In genomic region chr11:127898422-127899365, GRCh38 we compare ENCODE assay signal across 21 cellular contexts.
DNase-seq lines count a peak whose midpoint lies in the region; ATAC-seq and TF ChIP-seq lines count a peak whose summit lies in the region.
"Had no signal": no experiment of that assay in that cellular context is flagged by ENCODE, and none has a peak within 500 bp of the region (broad histone marks: within the 10 kb centered on the region; RNA-seq: fewer than 3 reads in every experiment).

No MANE protein-coding gene starts in this region.

- CTCF ChIA-PET in PC-3 (lab: Charles Lee) = no interaction called here
- CTCF ChIA-PET in OCI-LY7 (lab: Charles Lee; ENCODE audit: unreplicated experiment) = no interaction called here
- CTCF ChIA-PET in activated CD4-positive, alpha-beta T cell treated with anti-CD3 and anti-CD28 coated beads for 36 hours (lab: Charles Lee) = interaction anchor here (0.6 to 0.8 kb wide), 2 partner anchors 32 to 51 kb away, joined by 3 to 5 read pairs; no protein-coding TSS in a partner anchor

- intact Hi-C loops in PC-3 (cut with micrococcal nuclease) (no loop called here), OCI-LY7 (cut with micrococcal nuclease; ENCODE audit: unreplicated experiment) (no loop called here)
- intact Hi-C loops in activated CD4-positive, alpha-beta T cell treated with anti-CD3 and anti-CD28 coated beads for 36 hours (cut with DNase I, micrococcal nuclease) = no loop called here

- H3K9me2 ChIP-seq in PC-3 (replicated peaks; ENCODE audit: low read length) = no peaks in the 10 kb centered on the region
- no peaks in the 10 kb centered on the region for H3K9me2 ChIP-seq in OCI-LY7 (ENCODE audit: insufficient read depth, low read length)

- H4K20me1 ChIP-seq in PC-3 (ENCODE audit: low read length) (no peaks in the 10 kb centered on the region), OCI-LY7 (ENCODE audit: insufficient read depth, low read length) (no peaks in the 10 kb centered on the region)

- H3K27ac ChIP-seq in PC-3 (ENCODE audit: low read length) (no peak overlapping the region), endodermal cell (ENCODE audit: low read depth, low read length) (no peak overlapping the region), OCI-LY7 (ENCODE audit: low read depth, low read length, poor library complexity, severe bottlenecking) (no peak overlapping the region)
- H3K27ac ChIP-seq: 22Rv1, A549, C4-2B, GM23248, HL-60 had no signal

- H3K4me2 ChIP-seq in PC-3 (ENCODE audit: low read length) (no peak overlapping the region), OCI-LY7 (ENCODE audit: low read length) (no peak overlapping the region)
- H3K4me2 ChIP-seq: A549 had no signal

- H3K9me3 Mint-ChIP-seq in endodermal cell = peaks cover 35% of the 10 kb centered on the region
- H3K9me3 Mint-ChIP-seq in activated CD4-positive, alpha-beta T cell treated with anti-CD3 and anti-CD28 coated beads for 36 hours (ENCODE audit: low read depth) = peaks cover 3% of the 10 kb centered on the region
- H3K9me3 Mint-ChIP-seq: CD4-positive, alpha-beta T cell had no signal

- no peak overlapping the region for H3K27ac Mint-ChIP-seq in endodermal cell
- no peak overlapping the region for H3K27ac Mint-ChIP-seq in activated CD4-positive, alpha-beta T cell treated with anti-CD3 and anti-CD28 coated beads for 36 hours
- H3K27ac Mint-ChIP-seq: CD4-positive, alpha-beta T cell had no signal

- no peak overlapping the region for H2AFZ ChIP-seq in PC-3 (ENCODE audit: low read length)
- no peak overlapping the region for H2AFZ ChIP-seq in OCI-LY7 (ENCODE audit: low read length)
- H2AFZ ChIP-seq: GM23248 had no signal

- H3K79me2 ChIP-seq in PC-3 (ENCODE audit: low read length) (no peaks in the 10 kb centered on the region), OCI-LY7 (ENCODE audit: insufficient read depth, low read depth, low read length) (no peaks in the 10 kb centered on the region)

- no peak for ATAC-seq in PC-3
- no peak for ATAC-seq in activated CD4-positive, alpha-beta T cell treated with anti-CD3 and anti-CD28 coated beads for 36 hours
- ATAC-seq: A549, GM12878 had no signal

- WGBS in endodermal cell (ENCODE audit: insufficient coverage in 1 of 2, insufficient read length in 1 of 2), 2 experiments = 96 to 98% methylated on average over 8 to 28 of the region's 28 CpGs

- H3K27me3 ChIP-seq in PC-3 (ENCODE audit: low read length) (peaks cover 6% of the 10 kb centered on the region; the same call in 1 of the 2 replicates), endodermal cell (ENCODE audit: control insufficient read depth, insufficient read depth, low read length, poor library complexity, severe bottlenecking) (no peaks in the 10 kb centered on the region)

- no peak overlapping the region for H3K4me3 Mint-ChIP-seq in endodermal cell
- H3K4me3 Mint-ChIP-seq in activated CD4-positive, alpha-beta T cell treated with anti-CD3 and anti-CD28 coated beads for 36 hours = no peak overlapping the region
- H3K4me3 Mint-ChIP-seq: CD4-positive, alpha-beta T cell had no signal

- peaks cover 13% of the 10 kb centered on the region for H3K36me3 Mint-ChIP-seq in endodermal cell (ENCODE audit: low read depth)
- no peaks in the 10 kb centered on the region for H3K36me3 Mint-ChIP-seq in activated CD4-positive, alpha-beta T cell treated with anti-CD3 and anti-CD28 coated beads for 36 hours (ENCODE audit: low read depth)

- no peaks in the 10 kb centered on the region for H3K27me3 Mint-ChIP-seq in endodermal cell (ENCODE audit: insufficient read depth)
- H3K27me3 Mint-ChIP-seq in activated CD4-positive, alpha-beta T cell treated with anti-CD3 and anti-CD28 coated beads for 36 hours = peaks cover under 1% of the 10 kb centered on the region

- TF ChIP-seq CTCF in PC-3 (conservative IDR thresholded peaks at IDR 0.05; ENCODE audit: low read depth, low read length) (no peak), endodermal cell (conservative IDR thresholded peaks at IDR 0.05) (no peak), OCI-LY7 (conservative IDR thresholded peaks at IDR 0.05; ENCODE audit: low read length) (no peak)

- H3K4me3 ChIP-seq in PC-3 (ENCODE audit: low read length) = no peak overlapping the region
- peak overlapping the region; percentile 5 for H3K4me3 ChIP-seq in endodermal cell (ENCODE audit: low read length)
- H3K4me3 ChIP-seq in OCI-LY7 (ENCODE audit: low read depth, low read length, poor library complexity, severe bottlenecking) = no peak overlapping the region
- H3K4me3 ChIP-seq: A549, GM12878, GM23248, HAP-1 had no signal

- DNase-seq in activated effector memory CD4-positive, alpha-beta T cell treated with anti-CD3 and anti-CD28 coated beads, Interleukin-2, amount 50 U/mL, for 16 hours = peak; percentile 58
- no peak for DNase-seq in activated effector memory CD4-positive, alpha-beta T cell treated with Interleukin-2 at 50 U/mL for 16 hours
- DNase-seq in EL (peak; percentile 2), PC-3 (peak; percentile 24), endodermal cell (no peak), GM19240 (ENCODE audit: insufficient read length, low spot score) (no peak), OCI-LY7 (ENCODE audit: low spot score) (no peak)
- no peak for DNase-seq in activated CD4-positive, alpha-beta T cell treated with anti-CD3 and anti-CD28 coated beads for 36 hours
- DNase-seq: AML-193; Caco-2; CD4-positive, alpha-beta T cell; DMS153; DMS79; GM23248; IMR-90 had no signal

- peaks cover 8% of the 10 kb centered on the region for H3K4me1 Mint-ChIP-seq in endodermal cell
- no peaks in the 10 kb centered on the region for H3K4me1 Mint-ChIP-seq in activated CD4-positive, alpha-beta T cell treated with anti-CD3 and anti-CD28 coated beads for 36 hours

- H3K9me3 ChIP-seq in PC-3 (ENCODE audit: low read length) (no peaks in the 10 kb centered on the region), endodermal cell (ENCODE audit: control insufficient read depth, low read length) (peaks cover 35% of the 10 kb centered on the region), OCI-LY7 (ENCODE audit: low read length) (no peaks in the 10 kb centered on the region)
- H3K9me3 ChIP-seq: A549, HAP-1 had no signal

- POLR2A ChIA-PET in PC-3 (lab: Charles Lee; ENCODE audit: unreplicated experiment) (no interaction called here), OCI-LY7 (lab: Charles Lee) (no interaction called here)
- POLR2A ChIA-PET in activated CD4-positive, alpha-beta T cell treated with anti-CD3 and anti-CD28 coated beads for 36 hours (lab: Charles Lee) = no interaction called here

- H3F3A ChIP-seq in PC-3 (ENCODE audit: low read length, unreplicated experiment) = no peaks in the 10 kb centered on the region

- H3K36me3 ChIP-seq in PC-3 (ENCODE audit: low read depth, low read length) (no peaks in the 10 kb centered on the region), endodermal cell (ENCODE audit: control insufficient read depth, insufficient read depth, low read length) (no peaks in the 10 kb centered on the region), OCI-LY7 (ENCODE audit: insufficient read depth, low read length) (no peaks in the 10 kb centered on the region)
- H3K36me3 ChIP-seq: HAP-1 had no signal

- H3K9ac ChIP-seq in PC-3 (ENCODE audit: low read length) = no peak overlapping the region
- H3K9ac ChIP-seq in endodermal cell (ENCODE audit: extremely low read depth, low read length, poor library complexity, severe bottlenecking) = no peak overlapping the region
- H3K9ac ChIP-seq: GM23248 had no signal

- BruUV-seq in PC-3 (replicated peaks; lab: Mats Ljungman, UMichigan) = no TSS peak
- no TSS peak for BruUV-seq in OCI-LY7 (replicated peaks; lab: Mats Ljungman, UMichigan)

- no peaks in the 10 kb centered on the region for H3K4me1 ChIP-seq in PC-3 (ENCODE audit: insufficient read depth, low read length)
- no peaks in the 10 kb centered on the region for H3K4me1 ChIP-seq in endodermal cell (ENCODE audit: control insufficient read depth, insufficient read depth, low read length)
- H3K4me1 ChIP-seq in OCI-LY7 (ENCODE audit: insufficient read depth, low read length, poor library complexity, severe bottlenecking) = no peaks in the 10 kb centered on the region
- H3K4me1 ChIP-seq: A549, Caco-2, HAP-1 had no signal

Comparison
In these comparisons a context has a peak if more than half of its experiments do, and no peak if none do; other contexts are left out.
1. DNase-seq: peak in activated effector memory CD4-positive, alpha-beta T cell treated with anti-CD3 and anti-CD28 coated beads, Interleukin-2, amount 50 U/mL, for 16 hours (single experiment), EL (single experiment) and PC-3 (single experiment); none in activated effector memory CD4-positive, alpha-beta T cell treated with Interleukin-2 at 50 U/mL for 16 hours (single experiment), endodermal cell (single experiment), GM19240 (single experiment), OCI-LY7 (single experiment) and activated CD4-positive, alpha-beta T cell treated with anti-CD3 and anti-CD28 coated beads for 36 hours (single experiment).